In the genomic region with DNA sequence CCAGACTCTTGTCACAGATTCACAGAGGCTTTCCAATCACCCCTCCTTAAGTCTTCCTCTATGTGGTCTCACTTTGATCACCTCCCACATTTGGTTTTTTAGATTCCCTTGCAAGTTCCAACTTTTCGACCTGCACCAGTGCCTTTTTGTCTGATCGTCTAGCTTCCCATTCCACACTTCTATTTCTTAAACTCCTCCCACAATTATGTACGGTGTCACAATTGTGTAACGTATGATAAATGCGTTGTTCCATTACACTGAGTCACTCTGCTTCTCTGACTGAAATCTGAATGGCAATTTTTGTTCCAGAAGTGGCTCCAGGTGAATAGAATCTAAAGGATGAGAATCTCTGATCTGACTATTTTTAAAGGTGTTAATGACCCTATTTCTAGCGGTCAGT, we compare ENCODE assay signal across 25 cellular contexts.
"Had no signal": no experiment of that assay in that cellular context is flagged by ENCODE, and none has a peak within 500 bp of the region (broad histone marks: within the 10 kb centered on the region; RNA-seq: fewer than 3 reads in every experiment).

No MANE protein-coding gene starts in this region.

- H3K27ac ChIP-seq: adrenal gland, Peyer's patch, VCaP had no signal

- H3K36me3 ChIP-seq: adrenal gland, Peyer's patch had no signal

- H3K9me3 ChIP-seq: adrenal gland, Peyer's patch had no signal

- H3K4me1 Mint-ChIP-seq: activated naive CD8-positive, alpha-beta T cell treated with anti-CD3 and anti-CD28 coated beads, Interleukin-2, amount 10 ng/mL, durations not matched to agents 7 days and 5 days; T-cell had no signal

- H3K36me3 Mint-ChIP-seq: activated naive CD8-positive, alpha-beta T cell treated with anti-CD3 and anti-CD28 coated beads, Interleukin-2, amount 10 ng/mL, durations not matched to agents 7 days and 5 days; T-cell had no signal

- DNase-seq: activated CD4-positive, CD25-positive, alpha-beta regulatory T cell; activated CD8-positive, alpha-beta memory T cell treated with anti-CD3 and anti-CD28 coated beads, Interleukin-2, amount 50 U/mL, for 4 hours; activated CD8-positive, alpha-beta T cell treated with anti-CD3 and anti-CD28 coated beads for 36 hours; activated naive CD4-positive, alpha-beta T cell treated with anti-CD3 and anti-CD28 coated beads, Interleukin-2, amount 50 U/mL, for 16 hours; activated naive CD8-positive, alpha-beta T cell treated with anti-CD3 and anti-CD28 coated beads, Interleukin-2, amount 10 ng/mL, durations not matched to agents 7 days and 5 days; adrenal gland; anterior cingulate cortex; caudate nucleus; KG1; MV-4-11; NCI-H1092 treated with DMSO at 0.1 percent for 48 hours; NCI-H1417 treated with DMSO at 0.1 percent for 48 hours; NCI-H1694; NCI-H2029; NCI-H2107; NCI-H2171 treated with DMSO at 0.1 percent for 48 hours; NCI-H226; NCI-H82; NK-92 treated with Interleukin-12 subunit alpha and Interleukin-12 subunit beta, amount 100 ng/mL, for 24 hours; Peyer's patch; SHP77 treated with DMSO at 0.1 percent for 48 hours; T-cell; T-helper 2 cell; T1000 had no signal

- H3K4me3 Mint-ChIP-seq: activated CD8-positive, alpha-beta T cell treated with anti-CD3 and anti-CD28 coated beads for 36 hours; activated naive CD8-positive, alpha-beta T cell treated with anti-CD3 and anti-CD28 coated beads, Interleukin-2, amount 10 ng/mL, durations not matched to agents 7 days and 5 days; T-cell had no signal

- H3K27me3 Mint-ChIP-seq: activated CD8-positive, alpha-beta T cell treated with anti-CD3 and anti-CD28 coated beads for 36 hours; activated naive CD8-positive, alpha-beta T cell treated with anti-CD3 and anti-CD28 coated beads, Interleukin-2, amount 10 ng/mL, durations not matched to agents 7 days and 5 days; T-cell had no signal

- H3K27me3 ChIP-seq: adrenal gland, Peyer's patch had no signal

- ATAC-seq: activated CD8-positive, alpha-beta T cell treated with anti-CD3 and anti-CD28 coated beads for 36 hours; T-cell had no signal

- H3K4me3 ChIP-seq: adrenal gland, Peyer's patch had no signal

- H3K27ac Mint-ChIP-seq: activated CD8-positive, alpha-beta T cell treated with anti-CD3 and anti-CD28 coated beads for 36 hours; activated naive CD8-positive, alpha-beta T cell treated with anti-CD3 and anti-CD28 coated beads, Interleukin-2, amount 10 ng/mL, durations not matched to agents 7 days and 5 days; T-cell had no signal

- H3K9me3 Mint-ChIP-seq: activated CD8-positive, alpha-beta T cell treated with anti-CD3 and anti-CD28 coated beads for 36 hours; activated naive CD8-positive, alpha-beta T cell treated with anti-CD3 and anti-CD28 coated beads, Interleukin-2, amount 10 ng/mL, durations not matched to agents 7 days and 5 days had no signal

- H3K4me1 ChIP-seq: adrenal gland, Peyer's patch had no signal
